In genomic region chr2:199818754-199819153, GRCh38 we compare ENCODE assay signal across 26 cellular contexts. TPM values are rescaled to one million over a fixed set of nuclear protein-coding genes. Genes with fewer than 3 reads are reported as not detected.
"Had no signal": no experiment of that assay in that cellular context is flagged by ENCODE, and none has a peak within 500 bp of the region (broad histone marks: within the 10 kb centered on the region; RNA-seq: fewer than 3 reads in every experiment).

No MANE protein-coding gene starts in this region.

- DNase-seq: cortex of kidney; effector memory CD8-positive, alpha-beta T cell; foreskin fibroblast; gastrocnemius medialis; head of caudate nucleus; kidney; left lung; mesenchymal stem cell; naive thymus-derived CD4-positive, alpha-beta T cell; nucleus accumbens; stimulated activated CD4-positive, alpha-beta T cell treated with anti-CD3 and anti-CD28 coated beads, Interleukin-12 subunit alpha, Interleukin-12 subunit beta, amount 100 ng/mL, for 4 hours; stimulated activated CD4-positive, alpha-beta T cell treated with anti-CD3 and anti-CD28 coated beads, Interleukin-1b, Interleukin-23, amount 100 ng/mL, for 48 hours; stimulated activated CD4-positive, alpha-beta T cell treated with anti-CD3 and anti-CD28 coated beads, Interleukin-4, amount 100 ng/mL, for 1 hour; stimulated activated CD8-positive, alpha-beta memory T cell treated with anti-CD3 and anti-CD28 coated beads, Interleukin-4, amount 100 ng/mL, for 48 hours; stimulated activated naive CD4-positive, alpha-beta T cell; stimulated activated naive CD8-positive, alpha-beta T cell treated with anti-CD3 and anti-CD28 coated beads, Interleukin-15, amount 100 ng/mL, for 72 hours; transverse colon had no signal

- H3K36me3 ChIP-seq: gastrocnemius medialis, left lung, neural progenitor cell, prostate gland, right atrium auricular region, suprapubic skin, transverse colon, vagina had no signal

- H3K4me3 ChIP-seq: gastrocnemius medialis, hepatocyte, left lung, neural progenitor cell, prostate gland, right atrium auricular region, smooth muscle cell, suprapubic skin, transverse colon, vagina had no signal

- ATAC-seq: effector memory CD8-positive, alpha-beta T cell; gastrocnemius medialis; naive thymus-derived CD4-positive, alpha-beta T cell; sciatic nerve; stimulated activated naive CD8-positive, alpha-beta T cell treated with anti-CD3 and anti-CD28 coated beads, Interleukin-15, amount 100 ng/mL, for 72 hours had no signal

- H3K27ac ChIP-seq: gastrocnemius medialis, hepatocyte, left lung, neural progenitor cell, prostate gland, right atrium auricular region, suprapubic skin, transverse colon, vagina had no signal

- H3K9me3 ChIP-seq: gastrocnemius medialis, left lung, prostate gland, right atrium auricular region, suprapubic skin, transverse colon, vagina had no signal

- H3K27me3 ChIP-seq: gastrocnemius medialis, hepatocyte, left lung, neural progenitor cell, right atrium auricular region, suprapubic skin, transverse colon, vagina had no signal

- H3K4me1 ChIP-seq: gastrocnemius medialis, left lung, neural progenitor cell, prostate gland, right atrium auricular region, suprapubic skin, vagina had no signal

RNA-seq across cellular contexts. Expression of gene FTCDNL1, which starts 32.2 kb away (rescaled TPM):
- total RNA-seq: osteocyte, smooth muscle cell had no signal
